8 cellular contexts compared by ENCODE assay signal in the genomic region with DNA sequence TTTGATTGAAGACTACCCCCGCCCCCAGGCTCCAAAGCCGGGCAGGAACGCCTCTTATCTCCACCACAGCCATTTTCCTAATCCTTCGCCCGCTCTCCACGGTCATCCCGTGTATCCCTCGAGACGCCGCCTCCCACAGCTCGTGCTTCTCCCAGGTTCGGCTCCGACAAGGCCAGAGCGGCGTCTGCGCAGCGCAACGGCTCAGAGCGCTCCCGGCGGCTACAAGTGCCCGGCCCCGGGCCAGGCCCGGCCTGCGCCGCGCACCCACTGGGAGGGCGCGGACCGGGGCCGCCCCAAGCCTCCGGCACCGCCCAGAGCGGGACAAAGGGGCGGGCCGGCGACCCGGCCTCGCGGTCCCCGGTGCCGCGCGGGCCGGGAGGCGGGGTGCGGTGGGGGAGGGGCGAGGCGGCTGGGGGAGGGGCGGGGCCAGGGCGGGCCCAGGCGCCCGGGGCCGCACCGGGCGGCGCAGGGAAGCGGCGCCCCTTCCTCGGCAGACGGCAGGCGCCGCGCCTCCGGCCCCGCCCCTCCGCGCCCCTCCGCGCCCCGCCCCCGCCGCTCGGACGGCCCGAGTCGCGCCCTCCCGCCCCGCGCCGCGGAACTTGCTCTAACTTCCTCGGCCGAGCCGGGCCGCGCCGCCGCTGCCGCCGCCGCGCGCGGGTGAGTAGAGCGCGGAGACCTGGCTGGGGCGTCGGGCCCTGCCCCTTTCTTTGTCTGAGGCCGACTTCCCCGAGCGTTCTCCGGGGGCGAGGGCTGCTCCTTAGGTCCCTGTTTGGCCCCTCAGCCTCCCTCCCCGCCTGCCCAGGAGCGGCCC. TPM values are rescaled to one million over a fixed set of nuclear protein-coding genes. Genes with fewer than 3 reads are reported as not detected.
A peak's percentile ranks its signal among the peaks of the same experiment; 100 is the strongest.
DNase-seq lines count a peak whose midpoint lies in the region; ATAC-seq and TF ChIP-seq lines count a peak whose summit lies in the region.

A gene with protein sequence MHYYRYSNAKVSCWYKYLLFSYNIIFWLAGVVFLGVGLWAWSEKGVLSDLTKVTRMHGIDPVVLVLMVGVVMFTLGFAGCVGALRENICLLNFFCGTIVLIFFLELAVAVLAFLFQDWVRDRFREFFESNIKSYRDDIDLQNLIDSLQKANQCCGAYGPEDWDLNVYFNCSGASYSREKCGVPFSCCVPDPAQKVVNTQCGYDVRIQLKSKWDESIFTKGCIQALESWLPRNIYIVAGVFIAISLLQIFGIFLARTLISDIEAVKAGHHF (plus strand): TSS at position 596 of the 811 bp plus-strand sequence. CDS start 34,924 bp downstream, outside the sequence.

- peaks cover 24% of the 10 kb centered on the region for H3K4me1 ChIP-seq in effector memory CD4-positive, alpha-beta T cell (ENCODE audit: control insufficient read depth, insufficient read depth, low read length, poor library complexity, severe bottlenecking)

- H3K9me3 ChIP-seq in AG04450 (ENCODE audit: control insufficient read depth, insufficient read depth, low read length), result no peaks in the 10 kb centered on the region; the same call in none of the 2 replicates
- no peaks in the 10 kb centered on the region for H3K9me3 ChIP-seq in effector memory CD4-positive, alpha-beta T cell (ENCODE audit: control insufficient read depth, low read length)

- ATAC-seq in GM18520 (IDR thresholded peaks at IDR 0.05; ENCODE audit: unreplicated experiment) (peak; percentile 62), HG03045 (IDR thresholded peaks at IDR 0.05; ENCODE audit: unreplicated experiment) (peak; percentile 80)

- H3K4me3 ChIP-seq in AG04450 (ENCODE audit: low read depth, low read length), result peak within 1 kb of the TSS; percentile 76
- peak within 1 kb of the TSS; percentile 92 for H3K4me3 ChIP-seq in effector memory CD4-positive, alpha-beta T cell (ENCODE audit: insufficient read depth, low read depth, low read length, poor library complexity, severe bottlenecking)

- DNase-seq in AG04450 (ENCODE audit: low read depth, low spot score) (peak; percentile 55), NCI-H69 (lab: John Stamatoyannopoulos, UW) (peak; percentile 86), lung microvascular endothelial cell (ENCODE audit: low read depth in 2 of 2) (peak; percentile 72 to 88)
- DNase-seq in activated CD8-positive, alpha-beta memory T cell treated with anti-CD3 and anti-CD28 coated beads for 24 hours, result peak; percentile 88
- peak; percentile 64 to 71 (median 67) for DNase-seq in effector memory CD4-positive, alpha-beta T cell
- peak in 2 of 3 donors; percentile 52 to 66 for DNase-seq in stimulated activated CD4-positive, alpha-beta T cell treated with anti-CD3 and anti-CD28 coated beads, TNF-alpha, amount 100 ng/mL, for 48 hours (ENCODE audit: low read depth in 3 of 3)

- POLR2A ChIA-PET in AG04450 (lab: Yijun Ruan, JAX), result interaction anchor here (0.6 kb wide), 2 partner anchors 52 to 55 kb away, joined by 3 to 4 read pairs; no protein-coding TSS in a partner anchor

- H3K36me3 ChIP-seq in effector memory CD4-positive, alpha-beta T cell (ENCODE audit: control insufficient read depth, insufficient read depth, low read length), result peaks cover 3% of the 10 kb centered on the region

- CTCF ChIA-PET in AG04450 (lab: Charles Lee), result interaction anchor here (0.6 to 5.5 kb wide), 6 partner anchors 9 to 209 kb away, joined by 3 to 43 read pairs (median 5); no protein-coding TSS in a partner anchor

- peak within 1 kb of the TSS; percentile 85 for H3K27ac ChIP-seq in AG04450 (ENCODE audit: low read depth, low read length)
- H3K27ac ChIP-seq in effector memory CD4-positive, alpha-beta T cell (ENCODE audit: insufficient read depth, low read length, poor library complexity, severe bottlenecking), result peak within 1 kb of the TSS; percentile 84

- H3K27me3 ChIP-seq in AG04450 (ENCODE audit: control insufficient read depth, insufficient read depth, low read length), result no peaks in the 10 kb centered on the region
- no peaks in the 10 kb centered on the region for H3K27me3 ChIP-seq in effector memory CD4-positive, alpha-beta T cell (replicated peaks; ENCODE audit: control insufficient read depth, insufficient read depth, low read length, poor library complexity, severe bottlenecking)

- TF ChIP-seq CTCF in AG04450 (IDR thresholded peaks at IDR 0.05; ENCODE audit: low read depth, low read length), result no peak

RNA-seq across cellular contexts. Expression of the gene that starts here (rescaled TPM):
- polyA plus RNA-seq in AG04450 (2011; rRNA removed), result 27.3 and 32.5 TPM in 2 replicates
- 24.3 and 32.1 TPM in 2 replicates for polyA minus RNA-seq in AG04450 (2011; rRNA and poly(A)+ RNA removed)
- total RNA-seq in lung microvascular endothelial cell, result 35.7 and 60.9 TPM in 2 replicates

Comparison
In these comparisons a context has a peak if more than half of its experiments do, and no peak if none do; other contexts are left out.
1. Peak in every context shown above with its lines: DNase-seq, ATAC-seq, H3K4me3 ChIP-seq and H3K27ac ChIP-seq.